ENCODE assay signal across 25 cellular contexts in the genomic region with DNA sequence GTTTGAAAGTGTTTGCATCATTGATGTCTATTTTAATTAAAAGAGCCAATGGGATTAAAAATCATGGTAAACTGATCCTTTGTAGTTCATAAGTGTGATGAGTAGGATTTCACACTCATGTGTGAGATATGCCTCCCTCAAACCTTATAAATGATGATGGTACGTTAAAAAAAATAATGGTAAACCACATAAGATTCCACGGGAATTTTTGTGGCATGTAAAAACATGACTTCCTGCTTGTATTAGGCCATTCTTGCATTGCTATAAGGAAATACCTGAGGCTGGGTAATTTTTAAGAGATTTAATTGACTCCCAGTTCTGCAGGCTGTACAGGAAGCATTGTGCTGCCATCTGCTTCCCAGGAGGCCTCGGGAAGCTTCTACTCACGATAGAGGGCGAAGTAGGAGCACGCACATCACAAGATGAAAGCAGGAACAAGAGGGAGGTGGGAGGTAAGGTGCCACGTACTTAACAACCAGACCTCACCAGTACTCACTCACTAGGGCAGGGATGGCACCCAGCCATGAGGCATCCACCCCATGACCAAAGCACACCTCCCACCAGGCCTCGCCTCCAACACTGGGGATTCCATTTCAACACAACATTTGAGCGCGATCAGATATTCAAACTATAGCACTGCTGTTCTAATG.
DNase-seq lines count a peak whose midpoint lies in the region; ATAC-seq and TF ChIP-seq lines count a peak whose summit lies in the region.
"Had no signal": no experiment of that assay in that cellular context is flagged by ENCODE, and none has a peak within 500 bp of the region (broad histone marks: within the 10 kb centered on the region; RNA-seq: fewer than 3 reads in every experiment).

No MANE protein-coding gene starts in this region.

- H4K20me1 ChIP-seq in GM23338 (replicated peaks; ENCODE audit: insufficient read depth) = no peaks in the 10 kb centered on the region

- TF ChIP-seq CTCF in epithelial cell of esophagus (IDR thresholded peaks at IDR 0.05; ENCODE audit: insufficient read depth, low read depth, low read length, missing control alignments) (no peak), GM23338 (conservative IDR thresholded peaks at IDR 0.05; ENCODE audit: low read depth in 2 of 2) (0 out of 4 replicates have a peak, but pooled peaks of 1 of the 2 experiments have one; percentile 5)

- DNase-seq in EL (peak; percentile 82), RPMI7951 (ENCODE audit: low read depth) (peak; percentile 29), epithelial cell of esophagus (ENCODE audit: low read depth) (peak; percentile 69), neuronal stem cell (ENCODE audit: low spot score) (no peak), iPS-NIHi11 (ENCODE audit: low spot score) (no peak), GM23338 (ENCODE audit: low spot score) (no peak), COLO829 (ENCODE audit: low spot score) (no peak), DMS79 (lab: John Stamatoyannopoulos, UW) (no peak)
- DNase-seq: ACHN; activated CD4-positive, alpha-beta T cell treated with anti-CD3 and anti-CD28 coated beads, Interleukin-2, amount 10 ng/mL, durations not matched to agents 24 days and 14 days; activated T-cell treated with anti-CD3 and anti-CD28 coated beads, Interleukin-2, amount 50 U/mL, for 24 hours; colonic mucosa; MV-4-11; natural killer cell; NCI-H1436 treated with DMSO at 0.1 percent for 48 hours; NCI-H446 treated with DMSO at 0.1 percent for 48 hours; NCI-H82; retina; stimulated activated CD4-positive, alpha-beta T cell treated with anti-CD3 and anti-CD28 coated beads, Interleukin-2, amount 100 ng/mL, for 24 hours; WERI-Rb-1 had no signal

- no peak overlapping the region for H4K91ac ChIP-seq in neuronal stem cell (ENCODE audit: low read depth, low read length, poor library complexity)

- H3K36me3 ChIP-seq in neuronal stem cell (replicated peaks in 1 of 2; ENCODE audit: control insufficient read depth in 2 of 2, insufficient read depth in 2 of 2, low read length in 2 of 2) = no peaks in the 10 kb centered on the region
- no peaks in the 10 kb centered on the region for H3K36me3 ChIP-seq in GM23338 (ENCODE audit: insufficient read depth)
- H3K36me3 ChIP-seq: breast epithelium, colonic mucosa, gastroesophageal sphincter, tibial nerve, WERI-Rb-1 had no signal

- no peak overlapping the region for H3K4me3 ChIP-seq in epithelial cell of esophagus (ENCODE audit: low read length)
- H3K4me3 ChIP-seq in neuronal stem cell (ENCODE audit: low read length in 2 of 2) = peak overlapping the region in 1 of 2 donors; percentile 46
- no peak overlapping the region for H3K4me3 ChIP-seq in GM23338
- H3K4me3 ChIP-seq: breast epithelium, colonic mucosa, gastroesophageal sphincter, smooth muscle cell, tibial nerve had no signal

- no peak overlapping the region for H4K8ac ChIP-seq in neuronal stem cell (ENCODE audit: low read depth, low read length)

- no peaks in the 10 kb centered on the region for H3K79me1 ChIP-seq in neuronal stem cell (ENCODE audit: low read depth, low read length)

- no peak overlapping the region for H2AK5ac ChIP-seq in neuronal stem cell (ENCODE audit: low read depth, low read length)

- H3K14ac ChIP-seq in neuronal stem cell (ENCODE audit: low read length) = no peak overlapping the region

- H3K9me3 ChIP-seq in neuronal stem cell (replicated peaks in 1 of 2; ENCODE audit: control insufficient read depth in 2 of 2, insufficient read depth in 1 of 2, low read depth in 1 of 2, low read length in 2 of 2) = peaks cover 0 to 4% of the 10 kb centered on the region in 2 donors
- H3K9me3 ChIP-seq: breast epithelium, colonic mucosa, gastroesophageal sphincter had no signal

- WGBS in neuronal stem cell (ENCODE audit: extremely low coverage in 2 of 2, insufficient read length in 2 of 2, insufficient replicate concordance in 1 of 2), 2 donors = no CpG with 5 or more reads among the region's 10 CpGs

- no peaks in the 10 kb centered on the region for H3K27me3 Mint-ChIP-seq in GM23338 (ENCODE audit: insufficient read depth, low read depth, poor library complexity)
- H3K27me3 Mint-ChIP-seq: activated CD4-positive, alpha-beta T cell treated with anti-CD3 and anti-CD28 coated beads, Interleukin-2, amount 10 ng/mL, durations not matched to agents 24 days and 14 days; activated T-cell treated with anti-CD3 and anti-CD28 coated beads, Interleukin-2, amount 50 U/mL, for 24 hours had no signal

- H3K4me1 ChIP-seq in neuronal stem cell (ENCODE audit: control insufficient read depth in 2 of 2, insufficient read depth in 1 of 2, low read depth in 1 of 2, low read length in 2 of 2) (no peaks in the 10 kb centered on the region), GM23338 (ENCODE audit: insufficient read depth) (no peaks in the 10 kb centered on the region)
- H3K4me1 ChIP-seq: breast epithelium, colonic mucosa, gastroesophageal sphincter, tibial nerve had no signal

- H3K4me1 Mint-ChIP-seq in GM23338 = no peaks in the 10 kb centered on the region
- H3K4me1 Mint-ChIP-seq: activated CD4-positive, alpha-beta T cell treated with anti-CD3 and anti-CD28 coated beads, Interleukin-2, amount 10 ng/mL, durations not matched to agents 24 days and 14 days; natural killer cell had no signal

- H3K4ac ChIP-seq in neuronal stem cell (ENCODE audit: low read length) = no peak overlapping the region

- H3K79me2 ChIP-seq in GM23338 (replicated peaks; ENCODE audit: insufficient read depth) = no peaks in the 10 kb centered on the region

- H3K18ac ChIP-seq in neuronal stem cell (ENCODE audit: low read length) = peak overlapping the region; percentile 12

- H3K27ac ChIP-seq in neuronal stem cell (replicated peaks; ENCODE audit: low read length) (no peak overlapping the region), GM23338 (ENCODE audit: low read depth) (no peak overlapping the region)
- H3K27ac ChIP-seq: breast epithelium, colonic mucosa, gastroesophageal sphincter, tibial nerve, WERI-Rb-1 had no signal

- H2AFZ ChIP-seq in neuronal stem cell (ENCODE audit: low read length) (no peak overlapping the region), GM23338 (no peak overlapping the region)

- H3K9me3 Mint-ChIP-seq in GM23338 = peaks cover 10% of the 10 kb centered on the region
- H3K9me3 Mint-ChIP-seq: activated CD4-positive, alpha-beta T cell treated with anti-CD3 and anti-CD28 coated beads, Interleukin-2, amount 10 ng/mL, durations not matched to agents 24 days and 14 days; activated T-cell treated with anti-CD3 and anti-CD28 coated beads, Interleukin-2, amount 50 U/mL, for 24 hours; natural killer cell had no signal

- H3F3A ChIP-seq in GM23338 (replicated peaks; ENCODE audit: low read depth) = no peaks in the 10 kb centered on the region

- no peak overlapping the region for H3K4me2 ChIP-seq in neuronal stem cell (ENCODE audit: insufficient read depth, low read length, poor library complexity, severe bottlenecking)
- H3K4me2 ChIP-seq in GM23338 = no peak overlapping the region
- H3K4me2 ChIP-seq: smooth muscle cell had no signal

- no peaks in the 10 kb centered on the region for H3K27me3 ChIP-seq in neuronal stem cell (ENCODE audit: control insufficient read depth in 3 of 3, insufficient read depth in 3 of 3, low read depth in 1 of 3, low read length in 3 of 3)
- H3K27me3 ChIP-seq in GM23338 (ENCODE audit: insufficient read depth) = no peaks in the 10 kb centered on the region
- H3K27me3 ChIP-seq: breast epithelium, colonic mucosa, gastroesophageal sphincter, tibial nerve had no signal

- H2BK5ac ChIP-seq in neuronal stem cell (ENCODE audit: low read length) = no peak overlapping the region

- H3K9ac ChIP-seq in neuronal stem cell (ENCODE audit: low read depth, low read length, poor library complexity) = peak overlapping the region; percentile 18

- H2BK120ac ChIP-seq in neuronal stem cell (ENCODE audit: low read depth, low read length) = no peak overlapping the region

- H3K23ac ChIP-seq in neuronal stem cell (ENCODE audit: low read depth, low read length, poor library complexity) = no peak overlapping the region

- no peaks in the 10 kb centered on the region for H3K9me2 ChIP-seq in GM23338 (ENCODE audit: insufficient read depth)

- ATAC-seq in GM23338 = no peak
- ATAC-seq: gastroesophageal sphincter, natural killer cell, SK-N-SH treated with all-trans-retinoic acid at 6 μM for 48 hours had no signal

- no peak overlapping the region for H3K4me3 Mint-ChIP-seq in GM23338
- H3K4me3 Mint-ChIP-seq: activated CD4-positive, alpha-beta T cell treated with anti-CD3 and anti-CD28 coated beads, Interleukin-2, amount 10 ng/mL, durations not matched to agents 24 days and 14 days; activated T-cell treated with anti-CD3 and anti-CD28 coated beads, Interleukin-2, amount 50 U/mL, for 24 hours; natural killer cell had no signal

- no peak overlapping the region for H3K27ac Mint-ChIP-seq in GM23338
- H3K27ac Mint-ChIP-seq: activated CD4-positive, alpha-beta T cell treated with anti-CD3 and anti-CD28 coated beads, Interleukin-2, amount 10 ng/mL, durations not matched to agents 24 days and 14 days; activated T-cell treated with anti-CD3 and anti-CD28 coated beads, Interleukin-2, amount 50 U/mL, for 24 hours; natural killer cell had no signal

- H2BK15ac ChIP-seq in neuronal stem cell (ENCODE audit: low read length) = no peak overlapping the region

- H3K36me3 Mint-ChIP-seq in GM23338 (ENCODE audit: low read depth) = no peaks in the 10 kb centered on the region; the same call in 2 of the 3 replicates
- H3K36me3 Mint-ChIP-seq: natural killer cell had no signal

- no peak overlapping the region for H2BK12ac ChIP-seq in neuronal stem cell (ENCODE audit: low read length)

Comparison
In these comparisons a context has a peak if more than half of its experiments do, and no peak if none do; other contexts are left out.
1. DNase-seq: peak in EL (single experiment), RPMI7951 (single experiment) and epithelial cell of esophagus (single experiment); none in neuronal stem cell (single experiment), iPS-NIHi11 (single experiment), GM23338 (single experiment), COLO829 (single experiment) and DMS79 (single experiment).